1 cellular context compared by ENCODE assay signal in the genomic region with DNA sequence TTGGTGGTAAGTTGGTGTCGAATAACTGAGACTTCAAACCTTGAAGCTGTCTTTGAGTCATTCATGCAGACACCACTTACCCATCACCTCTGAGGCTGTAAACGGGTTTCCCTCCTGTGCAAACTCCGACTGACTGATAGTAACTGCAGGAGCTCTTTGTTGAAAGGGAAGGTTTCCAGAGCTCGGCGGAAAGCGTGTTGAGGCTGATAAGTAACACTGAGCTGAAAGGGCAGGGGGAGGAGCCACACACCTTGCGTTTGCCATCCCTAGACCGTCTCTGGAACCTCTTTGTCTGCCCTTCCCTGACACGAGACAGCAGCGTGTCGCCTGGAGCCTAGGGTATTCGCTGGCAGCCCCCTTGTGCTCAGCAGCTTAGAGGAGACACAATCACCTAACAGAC.
TF ChIP-seq lines count a peak whose summit lies in the region.

No MANE protein-coding gene starts in this region.

TF ChIP-seq in SK-N-SH, 30 proteins besides CTCF, POLR2A, EP300 and RAD21 (continued from another document):
- TF ChIP-seq, protein P1, sequence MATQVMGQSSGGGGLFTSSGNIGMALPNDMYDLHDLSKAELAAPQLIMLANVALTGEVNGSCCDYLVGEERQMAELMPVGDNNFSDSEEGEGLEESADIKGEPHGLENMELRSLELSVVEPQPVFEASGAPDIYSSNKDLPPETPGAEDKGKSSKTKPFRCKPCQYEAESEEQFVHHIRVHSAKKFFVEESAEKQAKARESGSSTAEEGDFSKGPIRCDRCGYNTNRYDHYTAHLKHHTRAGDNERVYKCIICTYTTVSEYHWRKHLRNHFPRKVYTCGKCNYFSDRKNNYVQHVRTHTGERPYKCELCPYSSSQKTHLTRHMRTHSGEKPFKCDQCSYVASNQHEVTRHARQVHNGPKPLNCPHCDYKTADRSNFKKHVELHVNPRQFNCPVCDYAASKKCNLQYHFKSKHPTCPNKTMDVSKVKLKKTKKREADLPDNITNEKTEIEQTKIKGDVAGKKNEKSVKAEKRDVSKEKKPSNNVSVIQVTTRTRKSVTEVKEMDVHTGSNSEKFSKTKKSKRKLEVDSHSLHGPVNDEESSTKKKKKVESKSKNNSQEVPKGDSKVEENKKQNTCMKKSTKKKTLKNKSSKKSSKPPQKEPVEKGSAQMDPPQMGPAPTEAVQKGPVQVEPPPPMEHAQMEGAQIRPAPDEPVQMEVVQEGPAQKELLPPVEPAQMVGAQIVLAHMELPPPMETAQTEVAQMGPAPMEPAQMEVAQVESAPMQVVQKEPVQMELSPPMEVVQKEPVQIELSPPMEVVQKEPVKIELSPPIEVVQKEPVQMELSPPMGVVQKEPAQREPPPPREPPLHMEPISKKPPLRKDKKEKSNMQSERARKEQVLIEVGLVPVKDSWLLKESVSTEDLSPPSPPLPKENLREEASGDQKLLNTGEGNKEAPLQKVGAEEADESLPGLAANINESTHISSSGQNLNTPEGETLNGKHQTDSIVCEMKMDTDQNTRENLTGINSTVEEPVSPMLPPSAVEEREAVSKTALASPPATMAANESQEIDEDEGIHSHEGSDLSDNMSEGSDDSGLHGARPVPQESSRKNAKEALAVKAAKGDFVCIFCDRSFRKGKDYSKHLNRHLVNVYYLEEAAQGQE (IDR thresholded peaks at IDR 0.05; ENCODE audit: low read depth, low read length) = no peak
- no peak for TF ChIP-seq SMC3 (IDR thresholded peaks at IDR 0.05; ENCODE audit: low read depth, low read length)
